In the genomic region with DNA sequence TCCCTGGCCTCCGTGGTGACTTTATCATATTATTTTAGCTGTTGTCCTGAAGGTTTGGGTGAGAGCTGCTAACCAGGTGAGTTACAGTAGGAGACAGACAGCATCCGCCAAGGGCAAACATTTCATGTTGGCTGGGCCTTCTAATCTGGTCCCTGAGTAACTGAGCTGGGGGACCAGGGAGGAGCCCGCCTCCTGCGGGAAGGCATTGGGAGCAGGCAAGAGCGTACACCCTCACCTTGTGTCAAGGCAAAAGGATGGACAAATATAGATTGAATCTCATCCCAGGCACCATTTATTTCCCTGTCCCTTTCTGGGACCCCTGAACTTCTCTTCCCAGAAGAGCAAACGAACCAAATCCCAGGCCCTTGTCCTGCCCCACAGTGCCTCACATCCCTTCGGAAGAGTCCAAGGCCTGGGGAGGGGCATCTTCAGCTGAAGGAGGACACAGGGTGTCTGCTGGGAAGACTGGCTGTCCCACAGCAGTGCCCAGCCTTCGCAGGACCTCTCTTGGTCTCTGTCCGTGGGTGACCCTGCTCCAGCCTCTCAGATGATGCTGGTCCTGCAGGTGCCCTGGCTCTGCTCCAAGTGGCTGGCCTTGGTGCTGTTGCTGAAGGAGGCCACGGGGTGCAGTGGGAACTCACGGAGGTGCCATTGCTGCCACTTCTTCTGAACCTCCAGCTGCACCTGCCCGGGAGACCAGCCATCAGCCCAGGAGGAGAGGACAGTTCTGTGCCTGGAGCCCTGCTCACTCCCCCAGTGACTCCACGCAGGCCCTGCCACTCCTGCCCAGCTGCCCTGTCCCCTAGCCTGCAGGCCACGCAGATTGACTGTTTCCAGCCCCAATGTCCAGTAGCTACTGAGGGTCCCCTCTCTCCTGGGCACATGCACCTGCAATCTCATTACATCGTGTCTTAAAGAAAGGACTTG, we compare ENCODE assay signal across 23 cellular contexts. TPM values are rescaled to one million over a fixed set of nuclear protein-coding genes. Genes with fewer than 3 reads are reported as not detected.
DNase-seq lines count a peak whose midpoint lies in the region; ATAC-seq, FAIRE-seq and TF ChIP-seq lines count a peak whose summit lies in the region.
"Had no signal": no experiment of that assay in that cellular context is flagged by ENCODE, and none has a peak within 500 bp of the region (broad histone marks: within the 10 kb centered on the region; RNA-seq: fewer than 3 reads in every experiment).

No MANE protein-coding gene starts in this region.

- no peak for ATAC-seq in lower lobe of right lung
- peak; percentile 23 to 46 (median 26) for ATAC-seq in pancreas
- no peak for ATAC-seq in GM21737 (IDR thresholded peaks at IDR 0.05; ENCODE audit: unreplicated experiment)
- ATAC-seq in effector memory CD8-positive, alpha-beta T cell (replicated peaks): no peak
- ATAC-seq in HG02763 (IDR thresholded peaks at IDR 0.05; ENCODE audit: unreplicated experiment): no peak
- ATAC-seq: GM23338 had no signal

- no peaks in the 10 kb centered on the region for H3K9me3 Mint-ChIP-seq in chondrocyte (ENCODE audit: low read depth)
- no peaks in the 10 kb centered on the region for H3K9me3 Mint-ChIP-seq in effector memory CD8-positive, alpha-beta T cell
- H3K9me3 Mint-ChIP-seq: CD8-positive, alpha-beta memory T cell; GM23338 had no signal

- H3K4me1 ChIP-seq in lower lobe of right lung (peaks cover 14% of the 10 kb centered on the region), pancreas (no peaks in the 10 kb centered on the region)

- H3K4me3 Mint-ChIP-seq in chondrocyte (ENCODE audit: unreplicated experiment): no peak overlapping the region
- no peak overlapping the region for H3K4me3 Mint-ChIP-seq in effector memory CD8-positive, alpha-beta T cell
- H3K4me3 Mint-ChIP-seq: GM23338 had no signal

- TF ChIP-seq CTCF in chondrocyte (IDR thresholded peaks at IDR 0.05): no peak
- TF ChIP-seq CTCF in lower lobe of right lung (IDR thresholded peaks at IDR 0.05): no peak
- TF ChIP-seq CTCF in pancreas (IDR thresholded peaks at IDR 0.05): no peak

- H3K9me3 ChIP-seq in lower lobe of right lung (no peaks in the 10 kb centered on the region), pancreas (no peaks in the 10 kb centered on the region)

- FAIRE-seq in pancreas (lab: Jason Lieb, UNC): no peak
- FAIRE-seq: A204.1, GM12891 had no signal

- H3K27me3 ChIP-seq in H7 (ENCODE audit: control insufficient read depth, insufficient read depth, low read length) (no peaks in the 10 kb centered on the region), lower lobe of right lung (ENCODE audit: low read depth) (no peaks in the 10 kb centered on the region), pancreas (no peaks in the 10 kb centered on the region)

- 61 to 62% methylated on average over 15 of the region's 15 CpGs for WGBS in pancreas, 2 donors

- no peaks in the 10 kb centered on the region for H3K36me3 Mint-ChIP-seq in chondrocyte (ENCODE audit: low read depth)
- no peaks in the 10 kb centered on the region for H3K36me3 Mint-ChIP-seq in effector memory CD8-positive, alpha-beta T cell (ENCODE audit: insufficient read depth)
- H3K36me3 Mint-ChIP-seq: CD8-positive, alpha-beta memory T cell had no signal

- intact Hi-C loops in lower lobe of right lung (cut with DNase I): no loop called here
- intact Hi-C loops in pancreas (cut with DNase I): no loop called here

- H3K27ac ChIP-seq in lower lobe of right lung (no peak overlapping the region), pancreas (peak overlapping the region in 1 of 4 donors; percentile 2)
- H3K27ac ChIP-seq: C4-2B, KMS-11 had no signal

- no peak overlapping the region for H3K4me3 ChIP-seq in H7 (ENCODE audit: insufficient read depth, low read depth, low read length)
- no peak overlapping the region for H3K4me3 ChIP-seq in lower lobe of right lung
- H3K4me3 ChIP-seq in pancreas: no peak overlapping the region
- H3K4me3 ChIP-seq: GM23338 had no signal

- H3K4me1 Mint-ChIP-seq in chondrocyte (ENCODE audit: low read depth): no peaks in the 10 kb centered on the region
- no peaks in the 10 kb centered on the region for H3K4me1 Mint-ChIP-seq in effector memory CD8-positive, alpha-beta T cell (ENCODE audit: low read depth in 2 of 2)
- H3K4me1 Mint-ChIP-seq: CD8-positive, alpha-beta memory T cell had no signal

- peaks cover 45% of the 10 kb centered on the region for H3K27me3 Mint-ChIP-seq in chondrocyte (ENCODE audit: low read depth)
- H3K27me3 Mint-ChIP-seq in effector memory CD8-positive, alpha-beta T cell: peaks cover 34 to 66% of the 10 kb centered on the region in 2 donors

- no peaks in the 10 kb centered on the region for H3K36me3 ChIP-seq in H7 (replicated peaks; ENCODE audit: control insufficient read depth, insufficient read depth, low read length)
- peaks cover 9% of the 10 kb centered on the region for H3K36me3 ChIP-seq in lower lobe of right lung
- no peaks in the 10 kb centered on the region for H3K36me3 ChIP-seq in pancreas

- DNase-seq in H7 (peak; percentile 22), chondrocyte (ENCODE audit: low spot score) (peak; percentile 81), lower lobe of right lung (peak; percentile 51), pancreas (peak in 4 of 6 donors; percentile 58 to 87 (median 71)), HK-2 (ENCODE audit: unreplicated experiment) (no peak)
- DNase-seq in effector memory CD8-positive, alpha-beta T cell: no peak
- DNase-seq: Calu3; CD8-positive, alpha-beta memory T cell; DMS153; NCI-H1092 treated with DMSO at 0.1 percent for 48 hours; NCI-H146; NCI-H2029; NCI-H345; NCI-H524 treated with DMSO at 0.1 percent for 48 hours; SHP77 had no signal

- no peak overlapping the region for H3K27ac Mint-ChIP-seq in chondrocyte (ENCODE audit: unreplicated experiment)
- no peak overlapping the region for H3K27ac Mint-ChIP-seq in effector memory CD8-positive, alpha-beta T cell
- H3K27ac Mint-ChIP-seq: CD8-positive, alpha-beta memory T cell; GM23338 had no signal

RNA-seq across cellular contexts. Expression of a gene that starts 8.2 kb away (rescaled TPM):
- 4.2 and 5.0 TPM in 2 replicates for total RNA-seq in H7 (2014; rRNA removed; shearing (Covaris generic))
- total RNA-seq in chondrocyte (0.36 to 1.1 TPM (median 0.77 TPM) in 3 replicates), lower lobe of right lung (21.7 TPM), pancreas (10 to 100 TPM in 4 of 6 donors, 1 to 10 TPM in 2; 5.2 to 11.2 (median 10.2) TPM)
- 10 to 100 TPM; 10.3 to 25.3 TPM for polyA plus RNA-seq in pancreas
- total RNA-seq: CD8-positive, alpha-beta memory T cell; RPMI7951 had no signal
- polyA plus RNA-seq: CD8-positive, alpha-beta memory T cell had no signal

Comparison
In these comparisons a context has a peak if more than half of its experiments do, and no peak if none do; other contexts are left out.
1. DNase-seq: peak in H7 (single experiment), chondrocyte (single experiment), lower lobe of right lung (single experiment) and pancreas (4 of 6); none in HK-2 (single experiment) and effector memory CD8-positive, alpha-beta T cell (0 of 3).
2. ATAC-seq: peak in pancreas (4 of 4); none in lower lobe of right lung (0 of 2), GM21737 (single experiment), effector memory CD8-positive, alpha-beta T cell (single experiment) and HG02763 (single experiment).